Comparison of ENCODE assay signal across 9 cellular contexts in the genomic region with DNA sequence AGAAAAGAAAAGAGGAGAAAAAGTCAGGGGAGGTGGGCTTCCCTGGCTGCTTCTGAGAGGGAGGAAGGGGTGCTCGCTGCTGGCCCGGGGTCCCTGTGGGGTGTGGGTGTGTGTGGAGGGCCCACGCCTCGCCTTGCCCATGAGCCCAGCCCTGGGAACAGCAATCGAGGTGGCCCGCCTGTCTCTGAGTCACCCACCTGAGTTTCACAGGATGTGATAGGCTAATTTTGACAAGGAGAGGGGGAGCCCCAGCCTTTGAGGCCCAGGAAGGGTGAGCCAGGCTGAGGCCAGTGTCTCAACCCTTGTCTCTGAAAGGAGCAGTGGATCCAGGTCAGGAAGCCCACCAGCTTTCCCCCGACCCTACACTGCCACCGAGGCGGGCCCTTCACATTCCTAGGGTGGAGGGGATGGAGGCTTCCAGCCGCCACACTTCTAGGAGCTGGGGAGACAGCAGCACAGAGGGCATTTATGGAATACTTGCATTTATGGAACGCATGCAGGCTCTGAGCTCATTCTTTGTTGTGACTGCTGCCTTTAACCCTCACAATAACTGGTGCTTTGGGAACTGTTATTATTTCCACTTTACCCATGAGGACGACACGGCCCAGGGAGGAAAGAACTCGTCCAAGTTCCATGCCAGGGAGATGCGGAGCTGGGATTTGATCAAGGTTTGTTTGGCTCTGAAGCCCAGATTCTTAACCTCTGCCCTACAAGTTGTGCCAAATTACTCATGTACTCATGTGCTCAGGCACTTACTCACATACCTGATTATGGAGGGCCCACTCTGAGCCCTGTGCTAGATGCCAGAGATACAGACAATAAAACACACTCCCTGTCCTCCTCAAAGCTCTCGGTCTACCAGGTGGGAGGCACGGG. TPM values are rescaled to one million over a fixed set of nuclear protein-coding genes. Genes with fewer than 3 reads are reported as not detected.
DNase-seq lines count a peak whose midpoint lies in the region; ATAC-seq and TF ChIP-seq lines count a peak whose summit lies in the region.
"Had no signal": no experiment of that assay in that cellular context is flagged by ENCODE, and none has a peak within 500 bp of the region (broad histone marks: within the 10 kb centered on the region; RNA-seq: fewer than 3 reads in every experiment).

No MANE protein-coding gene starts in this region.

- H3K27ac ChIP-seq in prostate gland, result no peak overlapping the region

- ATAC-seq in GM19035 (IDR thresholded peaks at IDR 0.05; ENCODE audit: unreplicated experiment), result no peak
- ATAC-seq: naive thymus-derived CD4-positive, alpha-beta T cell had no signal

- intact Hi-C loops in prostate gland (cut with DNase I), result no loop called here

- 41% methylated on average over 17 of the region's 17 CpGs for WGBS in prostate gland

- H3K36me3 ChIP-seq in prostate gland, result no peaks in the 10 kb centered on the region

- peak; percentile 71 for DNase-seq in DMS79 (lab: John Stamatoyannopoulos, UW)
- DNase-seq in HPDE6-E6E7 (ENCODE audit: extremely low spot score), result peak; percentile 96
- DNase-seq in choroid plexus epithelial cell (ENCODE audit: low read depth), result peak; percentile 61
- DNase-seq in prostate gland (ENCODE audit: low spot score), result peak; percentile 31
- DNase-seq in KBM-7, result no peak
- no peak for DNase-seq in SIG-M5 (lab: John Stamatoyannopoulos, UW)
- no peak for DNase-seq in NCI-H1694 (lab: John Stamatoyannopoulos, UW)

- H3K4me1 ChIP-seq in prostate gland (replicated peaks), result no peaks in the 10 kb centered on the region

- no peak for TF ChIP-seq CTCF in choroid plexus epithelial cell (conservative IDR thresholded peaks at IDR 0.05; ENCODE audit: low read depth, low read length)
- TF ChIP-seq CTCF in prostate gland (IDR thresholded peaks at IDR 0.05), result no peak

- TF ChIP-seq POLR2A in prostate gland (IDR thresholded peaks at IDR 0.05), result no peak

- no peak overlapping the region for H3K4me3 ChIP-seq in choroid plexus epithelial cell (ENCODE audit: low read depth, low read length)
- H3K4me3 ChIP-seq in prostate gland, result no peak overlapping the region

- H3K9me3 ChIP-seq in prostate gland, result no peaks in the 10 kb centered on the region

- in situ Hi-C loops in KBM-7 (cut with MboI; ENCODE audit: low pct_unique_long_range_greater_than_20kb, low sequenced_read_pairs), result no loop called here

- H3K27me3 ChIP-seq in prostate gland (replicated peaks; ENCODE audit: insufficient read depth), result no peaks in the 10 kb centered on the region

RNA-seq across cellular contexts. Expression of a gene that starts 49.3 kb away (rescaled TPM):
- total RNA-seq in prostate gland, result 1 to 10 TPM; 6.6 to 9.2 TPM

Comparison
In these comparisons a context has a peak if more than half of its experiments do, and no peak if none do; other contexts are left out.
1. DNase-seq: peak in DMS79 (single experiment), HPDE6-E6E7 (single experiment), choroid plexus epithelial cell (single experiment) and prostate gland (single experiment); none in KBM-7 (single experiment), SIG-M5 (single experiment) and NCI-H1694 (single experiment).